In genomic region chr7:2519119-2519930, GRCh38 we compare ENCODE assay signal across 8 cellular contexts. TPM values are rescaled to one million over a fixed set of nuclear protein-coding genes. Genes with fewer than 3 reads are reported as not detected.
DNase-seq lines count a peak whose midpoint lies in the region; ATAC-seq and TF ChIP-seq lines count a peak whose summit lies in the region.

LFNG (plus strand) TSS chr7:2519774; CDS start chr7:2519862, 88 bp downstream.

- H3K9me3 ChIP-seq in duodenal mucosa (ENCODE audit: control insufficient read depth in 1 of 2, low read length in 2 of 2) (no peaks in the 10 kb centered on the region), lower lobe of right lung (no peaks in the 10 kb centered on the region)

- intact Hi-C loops in lower lobe of right lung (cut with DNase I): no loop called here

- DNase-seq in NCI-H774 (lab: John Stamatoyannopoulos, UW) (peak; percentile 89), lower lobe of right lung (peak; percentile 91)
- DNase-seq in activated CD4-positive, alpha-beta T cell treated with anti-CD3 and anti-CD28 coated beads, Interleukin-2, amount 50 U/mL, for 48 hours: peak; percentile 83 to 86
- DNase-seq in stimulated activated CD4-positive, alpha-beta T cell treated with anti-CD3 and anti-CD28 coated beads, Interleukin-4, amount 100 ng/mL, for 48 hours (ENCODE audit: low read depth in 2 of 2): peak; percentile 73 to 82

- ATAC-seq in GM19328 (IDR thresholded peaks at IDR 0.05; ENCODE audit: unreplicated experiment) (peak; percentile 85), HG03460 (IDR thresholded peaks at IDR 0.05; ENCODE audit: unreplicated experiment) (peak; percentile 71), lower lobe of right lung (peak; percentile 84)

- H3K36me3 ChIP-seq in duodenal mucosa (ENCODE audit: control insufficient read depth in 1 of 2, insufficient read depth in 2 of 2, low read length in 2 of 2) (no peaks in the 10 kb centered on the region), lower lobe of right lung (no peaks in the 10 kb centered on the region)

- H3K4me1 ChIP-seq in duodenal mucosa (ENCODE audit: control insufficient read depth in 1 of 2, insufficient read depth in 2 of 2, low read length in 2 of 2): peaks cover 39 to 50% of the 10 kb centered on the region in 2 donors
- peaks cover 49% of the 10 kb centered on the region for H3K4me1 ChIP-seq in lower lobe of right lung

- peak within 1 kb of the TSS; percentile 79 for H3K27ac ChIP-seq in C4-2B
- peak within 1 kb of the TSS; percentile 32 for H3K27ac ChIP-seq in duodenal mucosa (ENCODE audit: low read depth, low read length)
- H3K27ac ChIP-seq in lower lobe of right lung: peak within 1 kb of the TSS; percentile 92

- no peak for TF ChIP-seq CTCF in C4-2B (conservative IDR thresholded peaks at IDR 0.05)
- TF ChIP-seq CTCF in lower lobe of right lung (IDR thresholded peaks at IDR 0.05): no peak

- H3K9ac ChIP-seq in duodenal mucosa (ENCODE audit: low read depth in 1 of 2, low read length in 2 of 2): peak within 1 kb of the TSS; percentile 77 to 82

- H3K27me3 ChIP-seq in duodenal mucosa (ENCODE audit: control insufficient read depth in 1 of 2, insufficient read depth in 2 of 2, low read length in 2 of 2): no peaks in the 10 kb centered on the region
- no peaks in the 10 kb centered on the region for H3K27me3 ChIP-seq in lower lobe of right lung (ENCODE audit: low read depth)

- peak within 1 kb of the TSS; percentile 83 for H3K4me3 ChIP-seq in duodenal mucosa (ENCODE audit: low read depth in 1 of 2, low read length in 2 of 2)
- H3K4me3 ChIP-seq in lower lobe of right lung: peak within 1 kb of the TSS; percentile 77

RNA-seq across cellular contexts. Expression of gene LFNG, which starts in this region (rescaled TPM):
- total RNA-seq in lower lobe of right lung: 42.6 TPM

Comparison
In these comparisons a context has a peak if more than half of its experiments do, and no peak if none do; other contexts are left out.
1. Peak in every context shown above with its lines: DNase-seq, ATAC-seq, H3K4me3 ChIP-seq and H3K27ac ChIP-seq.
2. H3K27ac ChIP-seq: peak in every context shown above with its lines; median percentile 92 in lower lobe of right lung; 79 in C4-2B; 32 in duodenal mucosa.